ENCODE assay signal across 8 cellular contexts in genomic region chr5:169637085-169637855, GRCh38. TPM values are rescaled to one million over a fixed set of nuclear protein-coding genes. Genes with fewer than 3 reads are reported as not detected.
DNase-seq lines count a peak whose midpoint lies in the region; ATAC-seq lines count a peak whose summit lies in the region.

Gene DOCK2, plus strand, starts transcription at chr5:169637275. Its CDS starts 52 bp downstream, at chr5:169637327.

- H3K9me3 ChIP-seq in mesenchymal stem cell (ENCODE audit: control insufficient read depth, low read length): peaks cover 14% of the 10 kb centered on the region

- peak; percentile 84 for DNase-seq in UCSD-AML1 (lab: John Stamatoyannopoulos, UW; ENCODE audit: unreplicated experiment)
- DNase-seq in caudate nucleus (lab: John Stamatoyannopoulos, UW): peak in 3 of 61 donors; percentile 5 to 15 (median 9)
- no peak for DNase-seq in mesenchymal stem cell
- peak; percentile 55 to 63 for DNase-seq in stimulated activated CD8-positive, alpha-beta memory T cell treated with anti-CD3 and anti-CD28 coated beads, Interleukin-2, amount 100 ng/mL, for 48 hours (ENCODE audit: low read depth in 2 of 2)
- DNase-seq in NCI-H1694 treated with DMSO at 0.1 percent for 48 hours (lab: John Stamatoyannopoulos, UW): no peak
- no peak for DNase-seq in superior temporal gyrus (ENCODE audit: extremely low spot score)

- peak within 1 kb of the TSS in 1 of 2 experiments; percentile 61 for H3K14ac ChIP-seq in mesenchymal stem cell (ENCODE audit: low read length in 2 of 2)

- H4K91ac ChIP-seq in mesenchymal stem cell (ENCODE audit: low read length): peak within 1 kb of the TSS; percentile 75

- peak within 1 kb of the TSS; percentile 62 to 70 for H3K4me3 ChIP-seq in mesenchymal stem cell (ENCODE audit: insufficient read depth in 1 of 2, low read depth in 1 of 2, low read length in 2 of 2)

- peak within 1 kb of the TSS in 1 of 2 experiments; percentile 85 for H3K23ac ChIP-seq in mesenchymal stem cell (ENCODE audit: low read length in 2 of 2)

- peak within 1 kb of the TSS; percentile 37 for H3K9ac ChIP-seq in mesenchymal stem cell (ENCODE audit: low read length)

- H4K8ac ChIP-seq in mesenchymal stem cell (ENCODE audit: low read length): peak within 1 kb of the TSS; percentile 83

- H2BK120ac ChIP-seq in mesenchymal stem cell (ENCODE audit: low read depth, low read length): no peak within 1 kb of the TSS

- H3K27me3 ChIP-seq in mesenchymal stem cell (ENCODE audit: control insufficient read depth in 1 of 2, insufficient read depth in 1 of 2, low read length in 2 of 2): no peaks in the 10 kb centered on the region

- peak within 1 kb of the TSS; percentile 64 to 85 for H3K18ac ChIP-seq in mesenchymal stem cell (ENCODE audit: low read depth in 1 of 2, low read length in 2 of 2)

- no peak within 1 kb of the TSS for H2AK5ac ChIP-seq in mesenchymal stem cell (ENCODE audit: low read length, severe bottlenecking)

- ATAC-seq in GM19035 (IDR thresholded peaks at IDR 0.05; ENCODE audit: unreplicated experiment): peak; percentile 91
- peak; percentile 93 for ATAC-seq in HG03139 (IDR thresholded peaks at IDR 0.05; ENCODE audit: unreplicated experiment)

- no peaks in the 10 kb centered on the region for H3K79me1 ChIP-seq in mesenchymal stem cell (replicated peaks; ENCODE audit: low read length, poor library complexity, severe bottlenecking)

- peak within 1 kb of the TSS; percentile 85 for H2AFZ ChIP-seq in mesenchymal stem cell (ENCODE audit: low read depth, low read length)

- peak within 1 kb of the TSS; percentile 11 to 93 for H2BK12ac ChIP-seq in mesenchymal stem cell (ENCODE audit: low read length in 2 of 2)

- H3K27ac ChIP-seq in caudate nucleus (ENCODE audit: low read depth, low read length): peak within 1 kb of the TSS; percentile 44
- no peak within 1 kb of the TSS for H3K27ac ChIP-seq in mesenchymal stem cell (ENCODE audit: low read length, poor library complexity, severe bottlenecking)

- 6% methylated on average over 49 of the region's 55 CpGs for WGBS in mesenchymal stem cell

- H3K4me1 ChIP-seq in mesenchymal stem cell (ENCODE audit: control insufficient read depth, insufficient read depth, low read depth, low read length): peaks cover 9% of the 10 kb centered on the region

- no peak within 1 kb of the TSS for H2BK5ac ChIP-seq in mesenchymal stem cell (ENCODE audit: low read depth, low read length, poor library complexity, severe bottlenecking)

- H3K36me3 ChIP-seq in mesenchymal stem cell (ENCODE audit: control insufficient read depth in 1 of 2, insufficient read depth in 2 of 2, low read depth in 1 of 2, low read length in 2 of 2): no peaks in the 10 kb centered on the region

- peak within 1 kb of the TSS; percentile 46 to 74 for H3K4ac ChIP-seq in mesenchymal stem cell (ENCODE audit: low read depth in 1 of 2, low read length in 2 of 2)

- H3K4me2 ChIP-seq in mesenchymal stem cell (ENCODE audit: low read length, poor library complexity, severe bottlenecking): peak within 1 kb of the TSS; percentile 75

- H2BK15ac ChIP-seq in mesenchymal stem cell (ENCODE audit: low read depth, poor library complexity, severe bottlenecking): no peak within 1 kb of the TSS

RNA-seq across cellular contexts. Expression of gene DOCK2, which starts in this region (rescaled TPM):
- 1.5 TPM for polyA plus RNA-seq in mesenchymal stem cell (2013, experiment 1 of 2)
- polyA plus RNA-seq in mesenchymal stem cell (2013, experiment 2 of 2): 1.2 TPM

Comparison
In these comparisons a context has a peak if more than half of its experiments do, and no peak if none do; other contexts are left out.
1. DNase-seq: peak in UCSD-AML1 (single experiment) and stimulated activated CD8-positive, alpha-beta memory T cell treated with anti-CD3 and anti-CD28 coated beads, Interleukin-2, amount 100 ng/mL, for 48 hours (2 of 2); none in mesenchymal stem cell (single experiment), NCI-H1694 treated with DMSO at 0.1 percent for 48 hours (single experiment) and superior temporal gyrus (single experiment).